In the genomic region with DNA sequence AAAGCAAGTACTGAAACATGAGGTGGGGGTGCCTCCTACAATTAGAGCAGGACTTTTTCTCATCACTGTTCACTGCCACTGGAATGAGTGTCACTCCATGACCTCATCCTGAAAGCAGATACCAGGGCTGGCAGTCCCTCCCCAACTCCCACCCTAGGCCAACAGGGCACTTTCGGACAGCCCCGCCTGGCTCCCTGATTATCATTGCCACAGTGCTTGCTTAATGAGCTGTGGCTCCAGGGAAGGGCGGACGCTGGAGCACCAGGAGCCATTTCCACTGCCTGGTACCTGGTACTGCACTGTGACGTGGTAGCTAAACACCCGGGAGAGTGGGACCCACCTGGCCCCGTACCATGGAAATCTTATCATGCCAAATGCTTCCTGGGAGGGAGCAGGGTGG, we compare ENCODE assay signal across 1 cellular context.
TF ChIP-seq lines count a peak whose summit lies in the region.

No MANE protein-coding gene starts in this region.

TF ChIP-seq in HEK293, 187 proteins besides CTCF, POLR2A, EP300 and RAD21 (continued from another document):
- TF ChIP-seq, protein P1, sequence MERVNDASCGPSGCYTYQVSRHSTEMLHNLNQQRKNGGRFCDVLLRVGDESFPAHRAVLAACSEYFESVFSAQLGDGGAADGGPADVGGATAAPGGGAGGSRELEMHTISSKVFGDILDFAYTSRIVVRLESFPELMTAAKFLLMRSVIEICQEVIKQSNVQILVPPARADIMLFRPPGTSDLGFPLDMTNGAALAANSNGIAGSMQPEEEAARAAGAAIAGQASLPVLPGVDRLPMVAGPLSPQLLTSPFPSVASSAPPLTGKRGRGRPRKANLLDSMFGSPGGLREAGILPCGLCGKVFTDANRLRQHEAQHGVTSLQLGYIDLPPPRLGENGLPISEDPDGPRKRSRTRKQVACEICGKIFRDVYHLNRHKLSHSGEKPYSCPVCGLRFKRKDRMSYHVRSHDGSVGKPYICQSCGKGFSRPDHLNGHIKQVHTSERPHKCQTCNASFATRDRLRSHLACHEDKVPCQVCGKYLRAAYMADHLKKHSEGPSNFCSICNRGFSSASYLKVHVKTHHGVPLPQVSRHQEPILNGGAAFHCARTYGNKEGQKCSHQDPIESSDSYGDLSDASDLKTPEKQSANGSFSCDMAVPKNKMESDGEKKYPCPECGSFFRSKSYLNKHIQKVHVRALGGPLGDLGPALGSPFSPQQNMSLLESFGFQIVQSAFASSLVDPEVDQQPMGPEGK (tag by site-specific recombination; IDR thresholded peaks at IDR 0.05), result peak; percentile 76
- TF ChIP-seq ZFP69B (tag by site-specific recombination; IDR thresholded peaks at IDR 0.05), result peak; percentile 95
- TF ChIP-seq SP3 (tag by site-specific recombination; IDR thresholded peaks at IDR 0.05), result no peak
- peak; percentile 23; the same call in 1 of the 2 replicates for TF ChIP-seq ZBTB21 (tag by site-specific recombination; IDR thresholded peaks at IDR 0.05)
- TF ChIP-seq ZNF629 (tag by site-specific recombination; IDR thresholded peaks at IDR 0.05), result peak; percentile 39; the same call in 1 of the 2 replicates
- peak; percentile 58 for TF ChIP-seq ZNF600 (tag by site-specific recombination; IDR thresholded peaks at IDR 0.05)
- TF ChIP-seq ZBTB6 (tag by site-specific recombination; IDR thresholded peaks at IDR 0.05), result peak; percentile 70; the same call in 1 of the 2 replicates
- TF ChIP-seq, protein P2, sequence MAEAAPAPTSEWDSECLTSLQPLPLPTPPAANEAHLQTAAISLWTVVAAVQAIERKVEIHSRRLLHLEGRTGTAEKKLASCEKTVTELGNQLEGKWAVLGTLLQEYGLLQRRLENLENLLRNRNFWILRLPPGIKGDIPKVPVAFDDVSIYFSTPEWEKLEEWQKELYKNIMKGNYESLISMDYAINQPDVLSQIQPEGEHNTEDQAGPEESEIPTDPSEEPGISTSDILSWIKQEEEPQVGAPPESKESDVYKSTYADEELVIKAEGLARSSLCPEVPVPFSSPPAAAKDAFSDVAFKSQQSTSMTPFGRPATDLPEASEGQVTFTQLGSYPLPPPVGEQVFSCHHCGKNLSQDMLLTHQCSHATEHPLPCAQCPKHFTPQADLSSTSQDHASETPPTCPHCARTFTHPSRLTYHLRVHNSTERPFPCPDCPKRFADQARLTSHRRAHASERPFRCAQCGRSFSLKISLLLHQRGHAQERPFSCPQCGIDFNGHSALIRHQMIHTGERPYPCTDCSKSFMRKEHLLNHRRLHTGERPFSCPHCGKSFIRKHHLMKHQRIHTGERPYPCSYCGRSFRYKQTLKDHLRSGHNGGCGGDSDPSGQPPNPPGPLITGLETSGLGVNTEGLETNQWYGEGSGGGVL (tag by site-specific recombination; IDR thresholded peaks at IDR 0.05), result peak; percentile 75; the same call in 1 of the 2 replicates
- no peak for TF ChIP-seq ZEB2 (tag by site-specific recombination; IDR thresholded peaks at IDR 0.05)
- TF ChIP-seq TSHZ1 (tag by site-specific recombination; IDR thresholded peaks at IDR 0.05; ENCODE audit: borderline replicate concordance), result no peak
- no peak for TF ChIP-seq ZNF549 (tag by site-specific recombination; IDR thresholded peaks at IDR 0.05)
- peak; percentile 96 for TF ChIP-seq ZNF692 (tag by site-specific recombination; IDR thresholded peaks at IDR 0.05)
- no peak for TF ChIP-seq BCL11A (tag by site-specific recombination; IDR thresholded peaks at IDR 0.05; ENCODE audit: low read depth)
- TF ChIP-seq IKZF3 (tag by site-specific recombination; IDR thresholded peaks at IDR 0.05), result no peak
- TF ChIP-seq ZNF654 (tag by site-specific recombination; IDR thresholded peaks at IDR 0.05; ENCODE audit: low read depth), result no peak
- TF ChIP-seq ZBTB20 (tag by site-specific recombination; IDR thresholded peaks at IDR 0.05), result peak; percentile 80
- no peak for TF ChIP-seq ZNF571 (tag by site-specific recombination; IDR thresholded peaks at IDR 0.05)
- 0 out of 2 replicates have a peak, but pooled peaks have one; percentile 2 for TF ChIP-seq SP2 (tag by site-specific recombination; IDR thresholded peaks at IDR 0.05)
- TF ChIP-seq ZBTB10 (tag by site-specific recombination; IDR thresholded peaks at IDR 0.05), result no peak
- TF ChIP-seq ZNF621 (tag by site-specific recombination; IDR thresholded peaks at IDR 0.05), result no peak
- TF ChIP-seq SP7 (tag by site-specific recombination; IDR thresholded peaks at IDR 0.05), result peak; percentile 65
- TF ChIP-seq, protein P3, sequence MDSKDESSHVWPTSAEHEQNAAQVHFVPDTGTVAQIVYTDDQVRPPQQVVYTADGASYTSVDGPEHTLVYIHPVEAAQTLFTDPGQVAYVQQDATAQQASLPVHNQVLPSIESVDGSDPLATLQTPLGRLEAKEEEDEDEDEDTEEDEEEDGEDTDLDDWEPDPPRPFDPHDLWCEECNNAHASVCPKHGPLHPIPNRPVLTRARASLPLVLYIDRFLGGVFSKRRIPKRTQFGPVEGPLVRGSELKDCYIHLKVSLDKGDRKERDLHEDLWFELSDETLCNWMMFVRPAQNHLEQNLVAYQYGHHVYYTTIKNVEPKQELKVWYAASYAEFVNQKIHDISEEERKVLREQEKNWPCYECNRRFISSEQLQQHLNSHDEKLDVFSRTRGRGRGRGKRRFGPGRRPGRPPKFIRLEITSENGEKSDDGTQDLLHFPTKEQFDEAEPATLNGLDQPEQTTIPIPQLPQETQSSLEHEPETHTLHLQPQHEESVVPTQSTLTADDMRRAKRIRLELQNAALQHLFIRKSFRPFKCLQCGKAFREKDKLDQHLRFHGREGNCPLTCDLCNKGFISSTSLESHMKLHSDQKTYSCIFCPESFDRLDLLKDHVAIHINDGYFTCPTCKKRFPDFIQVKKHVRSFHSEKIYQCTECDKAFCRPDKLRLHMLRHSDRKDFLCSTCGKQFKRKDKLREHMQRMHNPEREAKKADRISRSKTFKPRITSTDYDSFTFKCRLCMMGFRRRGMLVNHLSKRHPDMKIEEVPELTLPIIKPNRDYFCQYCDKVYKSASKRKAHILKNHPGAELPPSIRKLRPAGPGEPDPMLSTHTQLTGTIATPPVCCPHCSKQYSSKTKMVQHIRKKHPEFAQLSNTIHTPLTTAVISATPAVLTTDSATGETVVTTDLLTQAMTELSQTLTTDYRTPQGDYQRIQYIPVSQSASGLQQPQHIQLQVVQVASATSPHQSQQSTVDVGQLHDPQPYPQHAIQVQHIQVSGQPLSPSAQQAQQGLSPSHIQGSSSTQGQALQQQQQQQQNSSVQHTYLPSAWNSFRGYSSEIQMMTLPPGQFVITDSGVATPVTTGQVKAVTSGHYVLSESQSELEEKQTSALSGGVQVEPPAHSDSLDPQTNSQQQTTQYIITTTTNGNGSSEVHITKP (tag by site-specific recombination; IDR thresholded peaks at IDR 0.05), result peak; percentile 31; the same call in 1 of the 2 replicates
- TF ChIP-seq KLF1 (tag by site-specific recombination; IDR thresholded peaks at IDR 0.05), result peak; percentile 93
- no peak for TF ChIP-seq ZNF19 (tag by site-specific recombination; IDR thresholded peaks at IDR 0.05; ENCODE audit: low read depth)
- TF ChIP-seq PRDM1 (tag by site-specific recombination; IDR thresholded peaks at IDR 0.05), result no peak
